1 cellular context compared by ENCODE assay signal in the genomic region with DNA sequence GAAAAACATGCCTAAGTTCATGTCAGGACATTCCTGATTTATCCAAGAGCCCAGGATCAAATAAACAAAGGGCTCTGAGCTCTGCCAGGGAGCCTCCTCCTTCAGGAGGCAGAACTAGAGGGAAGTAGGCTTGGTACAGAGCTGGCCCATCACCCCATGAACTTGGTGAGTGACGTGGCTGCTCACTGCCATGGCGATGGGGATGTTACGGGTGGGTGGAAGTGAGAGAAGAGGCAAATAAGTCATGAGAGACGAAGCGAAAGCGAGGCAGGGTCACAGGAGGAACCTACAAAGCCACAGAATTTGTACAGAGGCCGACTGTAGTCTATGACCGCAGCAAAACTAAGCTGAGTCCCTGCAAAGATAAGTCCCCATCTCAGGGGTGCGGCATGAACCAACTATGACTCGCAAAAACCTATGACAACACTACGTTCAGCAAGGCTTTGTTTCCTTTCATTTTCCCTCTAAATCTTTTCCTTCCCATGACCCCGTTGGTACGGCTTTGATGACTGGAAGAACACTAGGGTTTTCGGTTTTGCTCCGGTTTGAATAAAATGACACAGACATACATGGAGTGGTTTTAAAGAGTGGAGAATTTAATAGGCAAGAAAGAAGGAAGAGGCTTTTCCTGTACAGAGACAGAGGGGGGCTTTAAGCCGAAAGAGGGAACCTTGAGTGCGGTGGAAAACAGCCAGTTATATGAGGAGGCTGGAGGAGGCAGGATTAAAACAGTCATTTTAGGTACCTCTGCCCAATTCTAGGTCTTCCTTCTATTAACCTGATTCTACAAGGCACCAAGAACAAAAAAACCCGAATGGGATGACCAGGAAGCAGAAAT.
TF ChIP-seq lines count a peak whose summit lies in the region.

No MANE protein-coding gene starts in this region.

TF ChIP-seq in IMR-90, 13 proteins besides CTCF, POLR2A, EP300 and RAD21:
- no peak for TF ChIP-seq ELK1 (IDR thresholded peaks at IDR 0.05; ENCODE audit: borderline replicate concordance, low read depth, low read length)
- no peak for TF ChIP-seq RFX5 (IDR thresholded peaks at IDR 0.05; ENCODE audit: low read depth, low read length)
- TF ChIP-seq MAZ (IDR thresholded peaks at IDR 0.05; ENCODE audit: borderline replicate concordance, low read depth, low read length), result no peak
- TF ChIP-seq MXI1 (IDR thresholded peaks at IDR 0.05; ENCODE audit: borderline replicate concordance, low read depth, low read length), result no peak
- no peak for TF ChIP-seq BHLHE40 (IDR thresholded peaks at IDR 0.05; ENCODE audit: low read depth, low read length)
- no peak for TF ChIP-seq MAFK (IDR thresholded peaks at IDR 0.05; ENCODE audit: low read depth, low read length)
- TF ChIP-seq NFE2L2 (IDR thresholded peaks at IDR 0.05; ENCODE audit: low read depth, low read length), result no peak
- TF ChIP-seq CHD1 (IDR thresholded peaks at IDR 0.05; ENCODE audit: low read depth, low read length), result no peak
- no peak for TF ChIP-seq SMC3 (IDR thresholded peaks at IDR 0.05; ENCODE audit: low read depth, low read length)
- TF ChIP-seq USF2 (IDR thresholded peaks at IDR 0.05; ENCODE audit: low read depth, low read length), result no peak
- TF ChIP-seq RCOR1 (IDR thresholded peaks at IDR 0.05; ENCODE audit: insufficient replicate concordance, low read length), result no peak
